Comparison of ENCODE assay signal across 11 cellular contexts in genomic region chr17:61144876-61145564, GRCh38.
A peak's percentile ranks its signal among the peaks of the same experiment; 100 is the strongest.
DNase-seq lines count a peak whose midpoint lies in the region; ATAC-seq and TF ChIP-seq lines count a peak whose summit lies in the region.
"Had no signal": no experiment of that assay in that cellular context is flagged by ENCODE, and none has a peak within 500 bp of the region (broad histone marks: within the 10 kb centered on the region; RNA-seq: fewer than 3 reads in every experiment).

No MANE protein-coding gene starts in this region.

- H3K9me3 Mint-ChIP-seq in activated B cell treated with CpG ODN at 0.5 μM for 24 hours (no peaks in the 10 kb centered on the region), type B pancreatic cell (no peaks in the 10 kb centered on the region)
- H3K9me3 Mint-ChIP-seq: naive thymus-derived CD4-positive, alpha-beta T cell had no signal

- TF ChIP-seq CTCF in activated B cell treated with CpG ODN at 0.5 μM for 24 hours (IDR thresholded peaks at IDR 0.05) (no peak), type B pancreatic cell (conservative IDR thresholded peaks at IDR 0.05) (no peak), foreskin keratinocyte (conservative IDR thresholded peaks at IDR 0.05) (no peak)

- CTCF ChIA-PET in activated B cell treated with CpG ODN at 0.5 μM for 24 hours (lab: Charles Lee): no interaction called here

- H3K27me3 ChIP-seq in foreskin keratinocyte: no peaks in the 10 kb centered on the region

- intact Hi-C loops in activated B cell treated with CpG ODN at 0.5 μM for 24 hours (cut with micrococcal nuclease): loop anchor here (10.0 kb wide), 1 partner anchor 260 kb away; no protein-coding TSS in a partner anchor

- H3K27me3 Mint-ChIP-seq in activated B cell treated with CpG ODN at 0.5 μM for 24 hours (no peaks in the 10 kb centered on the region), type B pancreatic cell (no peaks in the 10 kb centered on the region)
- H3K27me3 Mint-ChIP-seq: naive thymus-derived CD4-positive, alpha-beta T cell had no signal

- H3K27ac Mint-ChIP-seq in activated B cell treated with CpG ODN at 0.5 μM for 24 hours (peak overlapping the region; percentile 73), type B pancreatic cell (peak overlapping the region; percentile 45)

- peak; percentile 54 for ATAC-seq in activated B cell treated with CpG ODN at 0.5 μM for 24 hours (ENCODE audit: low read depth)
- no peak for ATAC-seq in HG03342 (IDR thresholded peaks at IDR 0.05; ENCODE audit: unreplicated experiment)
- ATAC-seq in GM21619 (IDR thresholded peaks at IDR 0.05; ENCODE audit: unreplicated experiment): no peak
- no peak for ATAC-seq in foreskin keratinocyte
- ATAC-seq: naive thymus-derived CD4-positive, alpha-beta T cell had no signal

- no peaks in the 10 kb centered on the region for H3K4me1 ChIP-seq in foreskin keratinocyte

- H3K27ac ChIP-seq in foreskin keratinocyte: no peak overlapping the region

- peak; percentile 7 to 27 for DNase-seq in NOMO-1 (lab: John Stamatoyannopoulos, UW; ENCODE audit: unreplicated experiment in 2 of 2)
- no peak for DNase-seq in NOMO-1 treated with DMSO at 0.1 percent for 48 hours (lab: John Stamatoyannopoulos, UW; ENCODE audit: unreplicated experiment)
- no peak for DNase-seq in activated B cell treated with CpG ODN at 0.5 μM for 24 hours
- DNase-seq in left kidney (ENCODE audit: low read depth, low spot score): peak; percentile 77
- DNase-seq in type B pancreatic cell (ENCODE audit: extremely low spot score, unreplicated experiment): peak; percentile 72
- DNase-seq in foreskin keratinocyte: no peak
- DNase-seq: activated T-cell treated with anti-CD3 and anti-CD28 coated beads for 4 hours; naive thymus-derived CD4-positive, alpha-beta T cell; NCI-H2081 treated with DMSO at 0.1 percent for 48 hours had no signal

- peak overlapping the region; percentile 61 for H3K4me3 Mint-ChIP-seq in activated B cell treated with CpG ODN at 0.5 μM for 24 hours
- peak overlapping the region; percentile 59 for H3K4me3 Mint-ChIP-seq in type B pancreatic cell
- H3K4me3 Mint-ChIP-seq: naive thymus-derived CD4-positive, alpha-beta T cell had no signal

- peaks cover 44% of the 10 kb centered on the region for H3K4me1 Mint-ChIP-seq in activated B cell treated with CpG ODN at 0.5 μM for 24 hours
- peaks cover 44% of the 10 kb centered on the region for H3K4me1 Mint-ChIP-seq in type B pancreatic cell (ENCODE audit: unreplicated experiment)

- H3K36me3 Mint-ChIP-seq in activated B cell treated with CpG ODN at 0.5 μM for 24 hours (ENCODE audit: low read depth): no peaks in the 10 kb centered on the region
- no peaks in the 10 kb centered on the region for H3K36me3 Mint-ChIP-seq in type B pancreatic cell
- H3K36me3 Mint-ChIP-seq: naive thymus-derived CD4-positive, alpha-beta T cell had no signal

- POLR2A ChIA-PET in activated B cell treated with CpG ODN at 0.5 μM for 24 hours (lab: Charles Lee): interaction anchor here (0.6 kb wide), 1 partner anchor 118 kb away, joined by 5 read pairs; no protein-coding TSS in a partner anchor

Comparison
In these comparisons a context has a peak if more than half of its experiments do, and no peak if none do; other contexts are left out.
1. DNase-seq: peak in NOMO-1 (2 of 2), left kidney (single experiment) and type B pancreatic cell (single experiment); none in NOMO-1 treated with DMSO at 0.1 percent for 48 hours (single experiment), activated B cell treated with CpG ODN at 0.5 μM for 24 hours (single experiment) and foreskin keratinocyte (0 of 2).